ENCODE assay signal across 23 cellular contexts in genomic region chr1:112754116-112754628, GRCh38. TPM values are rescaled to one million over a fixed set of nuclear protein-coding genes. Genes with fewer than 3 reads are reported as not detected.
DNase-seq lines count a peak whose midpoint lies in the region; ATAC-seq, FAIRE-seq and TF ChIP-seq lines count a peak whose summit lies in the region.
"Had no signal": no experiment of that assay in that cellular context is flagged by ENCODE, and none has a peak within 500 bp of the region (broad histone marks: within the 10 kb centered on the region; RNA-seq: fewer than 3 reads in every experiment).

No MANE protein-coding gene starts in this region.

- H3K4me3 ChIP-seq in Caco-2 (ENCODE audit: low read depth, low read length): no peak overlapping the region
- H3K4me3 ChIP-seq: A549; BLaER1 treated with 17β-estradiol and CSF1 and Interleukin-3, amounts not matched to agents 10 nM and 100 nM; GM23338; HAP-1 had no signal

- no peaks in the 10 kb centered on the region for H3K9me3 ChIP-seq in Caco-2
- H3K9me3 ChIP-seq: A549, BE2C, HAP-1 had no signal

- DNase-seq in EH (ENCODE audit: low read depth): peak; percentile 18
- DNase-seq in HFFc6: peak; percentile 15
- DNase-seq in foreskin keratinocyte: peak; percentile 32 to 57
- no peak for DNase-seq in Caco-2
- DNase-seq in cortex of kidney (lab: John Stamatoyannopoulos, UW): no peak
- DNase-seq in GM19239 (ENCODE audit: insufficient read length, low spot score): no peak
- DNase-seq: 8988T; ACHN; AML-193; BE2C; Calu3; CD4-positive, alpha-beta T cell; CD8-positive, alpha-beta memory T cell; DMS53; DMS79 treated with DMSO at 0.1 percent for 48 hours had no signal

- H3K27me3 Mint-ChIP-seq in HFFc6 (ENCODE audit: insufficient read depth) (peaks cover 8% of the 10 kb centered on the region; the same call in 1 of the 2 replicates), Caco-2 (ENCODE audit: insufficient read depth, unreplicated experiment) (no peaks in the 10 kb centered on the region)

- CTCF ChIA-PET in Caco-2 (lab: Charles Lee): no interaction called here

- H3K36me3 ChIP-seq in Caco-2 (ENCODE audit: control insufficient read depth, insufficient read depth, low read length): no peaks in the 10 kb centered on the region
- H3K36me3 ChIP-seq: BE2C; BLaER1 treated with 17β-estradiol and CSF1 and Interleukin-3, amounts not matched to agents 10 nM and 100 nM; HAP-1 had no signal

- H3K9me3 Mint-ChIP-seq in HFFc6 (peaks cover 11% of the 10 kb centered on the region; the same call in 1 of the 2 replicates), Caco-2 (ENCODE audit: unreplicated experiment) (peaks cover 11% of the 10 kb centered on the region)

- peaks cover 14% of the 10 kb centered on the region for H3K36me3 Mint-ChIP-seq in HFFc6 (ENCODE audit: low read depth)
- no peaks in the 10 kb centered on the region for H3K36me3 Mint-ChIP-seq in Caco-2 (ENCODE audit: insufficient read depth, unreplicated experiment)
- H3K36me3 Mint-ChIP-seq: CD14-positive monocyte had no signal

- POLR2A ChIA-PET in Caco-2 (lab: Charles Lee): interaction anchor here (0.5 kb wide), 1 partner anchor 336 kb away, joined by 4 read pairs; no protein-coding TSS in a partner anchor

- TF ChIP-seq CTCF in HFFc6 (IDR thresholded peaks at IDR 0.05) (no peak), foreskin keratinocyte (conservative IDR thresholded peaks at IDR 0.05) (no peak), Caco-2 (IDR thresholded peaks at IDR 0.05; ENCODE audit: insufficient read depth in 1 of 2, low read depth in 1 of 2, low read length in 1 of 2, severe bottlenecking in 1 of 2, unreplicated experiment in 1 of 2) (no peak)

- intact Hi-C loops in Caco-2 (cut with micrococcal nuclease; ENCODE audit: unreplicated experiment): no loop called here

- FAIRE-seq in GM19239 (lab: Jason Lieb, UNC): no peak
- FAIRE-seq: A549, G401.6, GM12892, H54 had no signal

- BruUV-seq in Caco-2 (replicated peaks; lab: Mats Ljungman, UMichigan): no TSS peak

- H3K4me3 Mint-ChIP-seq in HFFc6: no peak overlapping the region
- no peak overlapping the region for H3K4me3 Mint-ChIP-seq in Caco-2 (ENCODE audit: unreplicated experiment)
- H3K4me3 Mint-ChIP-seq: CD14-positive monocyte; CD4-positive, alpha-beta T cell; CD8-positive, alpha-beta memory T cell; GM23338 had no signal

- H3K4me1 ChIP-seq in foreskin keratinocyte: no peaks in the 10 kb centered on the region
- no peaks in the 10 kb centered on the region for H3K4me1 ChIP-seq in Caco-2
- H3K4me1 ChIP-seq: A549, BE2C, HAP-1 had no signal

- H3K27ac ChIP-seq in foreskin keratinocyte: no peak overlapping the region
- H3K27ac ChIP-seq: A549; BLaER1 treated with 17β-estradiol and CSF1 and Interleukin-3, amounts not matched to agents 10 nM and 100 nM had no signal

- H3K27me3 ChIP-seq in foreskin keratinocyte (no peaks in the 10 kb centered on the region), Caco-2 (replicated peaks; ENCODE audit: control insufficient read depth, insufficient read depth, low read length) (no peaks in the 10 kb centered on the region)
- H3K27me3 ChIP-seq: BE2C; BLaER1 treated with 17β-estradiol and CSF1 and Interleukin-3, amounts not matched to agents 10 nM and 100 nM had no signal

- no peak for ATAC-seq in foreskin keratinocyte
- ATAC-seq: A549, GM23338 had no signal

- H3K27ac Mint-ChIP-seq in HFFc6 (no peak overlapping the region), Caco-2 (ENCODE audit: unreplicated experiment) (no peak overlapping the region)
- H3K27ac Mint-ChIP-seq: CD14-positive monocyte; CD4-positive, alpha-beta T cell; CD8-positive, alpha-beta memory T cell; GM23338 had no signal

- H3K4me1 Mint-ChIP-seq in HFFc6 (ENCODE audit: low read depth): peaks cover 14% of the 10 kb centered on the region; the same call in 1 of the 2 replicates
- peaks cover 7% of the 10 kb centered on the region for H3K4me1 Mint-ChIP-seq in Caco-2 (ENCODE audit: low read depth, unreplicated experiment)

RNA-seq across cellular contexts. Expression of gene PPM1J, which starts 39.0 kb away (rescaled TPM):
- 1 to 10 TPM; 1.1 to 1.7 (median 1.4) TPM for total RNA-seq in HFFc6 (2021; fragmentation: NEBNext Ultra II Directional; extraction: Animal tissue kit (Norgen Biotek cat#: 25700))
- 6.0 and 6.3 TPM in 2 replicates for total RNA-seq in foreskin keratinocyte
- 9.2 and 10.1 TPM in 2 replicates for polyA plus RNA-seq in foreskin keratinocyte
- 1.1 and 1.5 TPM in 2 replicates for total RNA-seq in Caco-2 (2022)
- polyA plus RNA-seq: CD8-positive, alpha-beta memory T cell had no signal

RNA-seq across cellular contexts. Expression of gene RHOC, which starts 47.2 kb away (rescaled TPM):
- total RNA-seq in HFFc6 (2021; fragmentation: NEBNext Ultra II Directional; extraction: Animal tissue kit (Norgen Biotek cat#: 25700)): 100 to 1,000 TPM; 579 to 610 (median 596) TPM
- 523 and 542 TPM in 2 replicates for total RNA-seq in foreskin keratinocyte
- polyA plus RNA-seq in foreskin keratinocyte: 728 and 811 TPM in 2 replicates
- total RNA-seq in Caco-2 (2022): 128 and 134 TPM in 2 replicates

Comparison
In these comparisons a context has a peak if more than half of its experiments do, and no peak if none do; other contexts are left out.
1. DNase-seq: peak in EH (single experiment), HFFc6 (single experiment) and foreskin keratinocyte (2 of 2); none in Caco-2 (0 of 2), cortex of kidney (single experiment) and GM19239 (single experiment).